1 cellular context compared by ENCODE assay signal in the genomic region with DNA sequence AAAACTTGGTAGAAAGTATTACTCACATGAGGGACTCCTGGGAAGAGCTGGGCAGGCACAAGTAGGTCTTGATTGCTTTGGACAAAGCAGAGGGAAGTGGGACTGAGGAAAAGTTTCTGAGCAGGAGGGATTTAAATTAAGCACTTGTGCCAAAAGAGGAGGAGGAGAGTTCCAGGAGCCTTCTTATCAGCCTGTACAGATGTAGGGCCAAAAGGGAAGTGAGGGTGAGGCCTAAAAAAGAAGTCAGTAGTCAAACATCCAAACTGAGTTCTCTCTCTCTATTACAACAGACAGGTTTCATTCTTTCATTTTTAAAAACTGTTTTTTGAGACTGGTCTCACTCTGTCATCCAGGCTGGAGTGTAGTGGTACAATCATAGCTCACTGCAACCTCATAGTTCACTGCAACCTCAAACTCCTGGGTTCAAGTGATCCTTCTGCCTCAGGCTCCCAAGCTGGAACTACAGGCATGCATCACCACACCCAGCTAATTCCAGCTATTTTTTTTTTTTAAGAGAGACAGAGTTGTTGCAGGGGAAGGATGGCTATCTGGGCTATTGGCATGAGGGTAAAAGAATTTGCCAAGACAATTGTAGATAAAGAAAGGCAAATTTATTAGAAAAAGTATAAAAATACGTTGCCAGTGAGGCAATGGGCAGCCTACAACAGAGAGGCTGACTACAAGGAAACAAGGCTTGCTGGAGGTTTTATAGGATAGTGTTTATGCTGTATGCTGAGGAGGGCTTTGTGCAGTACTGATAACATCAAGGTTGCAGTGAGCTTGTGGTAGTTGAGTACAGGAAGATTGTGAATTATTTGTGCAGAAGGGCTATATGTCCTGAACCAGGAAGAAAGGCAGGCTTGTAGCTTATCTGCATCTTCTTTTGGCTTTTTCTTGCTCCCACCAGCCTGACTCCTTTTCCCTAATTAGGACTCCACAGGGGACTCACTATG.
TF ChIP-seq lines count a peak whose summit lies in the region.

No MANE protein-coding gene starts in this region.

TF ChIP-seq in K562, 482 proteins besides CTCF, POLR2A, EP300 and RAD21 (continued from another document and continues in another):
- TF ChIP-seq, protein P1, sequence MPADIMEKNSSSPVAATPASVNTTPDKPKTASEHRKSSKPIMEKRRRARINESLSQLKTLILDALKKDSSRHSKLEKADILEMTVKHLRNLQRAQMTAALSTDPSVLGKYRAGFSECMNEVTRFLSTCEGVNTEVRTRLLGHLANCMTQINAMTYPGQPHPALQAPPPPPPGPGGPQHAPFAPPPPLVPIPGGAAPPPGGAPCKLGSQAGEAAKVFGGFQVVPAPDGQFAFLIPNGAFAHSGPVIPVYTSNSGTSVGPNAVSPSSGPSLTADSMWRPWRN (IDR thresholded peaks at IDR 0.05; ENCODE audit: low read depth): peak; percentile 69
- TF ChIP-seq SMAD2 (IDR thresholded peaks at IDR 0.05; ENCODE audit: low read depth, low read length) (no peak), ZNF384 (IDR thresholded peaks at IDR 0.05; ENCODE audit: low read depth, low read length) (no peak), SRF (CRISPR knock-in tag; IDR thresholded peaks at IDR 0.05) (peak in 1 of 2 experiments; percentile 10; a peak in 1 of 4 replicates), ZNF133 (CRISPR knock-in tag; IDR thresholded peaks at IDR 0.05) (no peak), MEF2A (IDR thresholded peaks at IDR 0.05; ENCODE audit: control insufficient read depth, low read depth, low read length) (peak; percentile 77), SETDB1 (IDR thresholded peaks at IDR 0.05; ENCODE audit: low read length) (no peak), CEBPG (CRISPR knock-in tag; IDR thresholded peaks at IDR 0.05) (no peak), CEBPG (tag; conservative IDR thresholded peaks at IDR 0.05 in 1 of 2, IDR thresholded peaks at IDR 0.05 in 1 of 2) (no peak), MAFG (tag; conservative IDR thresholded peaks at IDR 0.05) (no peak), HCFC1 (IDR thresholded peaks at IDR 0.05; ENCODE audit: low read depth, low read length) (peak; percentile 37; the same call in 1 of the 2 replicates), TRIM24 (IDR thresholded peaks at IDR 0.05) (peak in 1 of 2 experiments; percentile 80; a peak in 1 of 4 replicates), TCF3 (CRISPR knock-in tag; IDR thresholded peaks at IDR 0.05) (peak; percentile 92), PPARD (CRISPR knock-in tag; IDR thresholded peaks at IDR 0.05) (no peak), LCOR (CRISPR knock-in tag; IDR thresholded peaks at IDR 0.05) (peak; percentile 43; the same call in 1 of the 2 replicates), RBFOX2 (IDR thresholded peaks at IDR 0.05; ENCODE audit: low read depth, low read length) (peak; percentile 38; the same call in 1 of the 2 replicates), HMG20B (CRISPR knock-in tag; IDR thresholded peaks at IDR 0.05) (no peak), SRSF3 (IDR thresholded peaks at IDR 0.05; ENCODE audit: insufficient read depth, low read length) (no peak), RBBP5 (IDR thresholded peaks at IDR 0.05; ENCODE audit: borderline replicate concordance, insufficient read depth, low read length, poor library complexity, severe bottlenecking) (peak; percentile 82), SIRT6 (IDR thresholded peaks at IDR 0.05; ENCODE audit: low read depth, low read length) (no peak), NR2C2 (CRISPR knock-in tag; IDR thresholded peaks at IDR 0.05) (no peak), NR2C2 (tag; IDR thresholded peaks at IDR 0.05) (peak; percentile 29; the same call in 1 of the 2 replicates), TARDBP (IDR thresholded peaks at IDR 0.05) (no peak), ILF3 (IDR thresholded peaks at IDR 0.05; ENCODE audit: borderline replicate concordance) (no peak), NFATC3 (IDR thresholded peaks at IDR 0.05) (0 out of 2 replicates have a peak, but pooled peaks have one; percentile 8), ZNF347 (CRISPR knock-in tag; IDR thresholded peaks at IDR 0.05; ENCODE audit: low read depth) (no peak), ZNF408 (CRISPR knock-in tag; IDR thresholded peaks at IDR 0.05; ENCODE audit: low read depth) (no peak), TOE1 (IDR thresholded peaks at IDR 0.05; ENCODE audit: borderline replicate concordance) (no peak), TOE1 (CRISPR knock-in tag; IDR thresholded peaks at IDR 0.05; ENCODE audit: borderline replicate concordance, low read depth) (no peak), TBL1XR1 (IDR thresholded peaks at IDR 0.05; ENCODE audit: low read length in 2 of 2) (peak in 1 of 2 experiments; percentile 85; a peak in 1 of 4 replicates), MEF2D (tag; conservative IDR thresholded peaks at IDR 0.05; ENCODE audit: low read depth) (0 out of 2 replicates have a peak, but pooled peaks have one; percentile 10), PHF8 (IDR thresholded peaks at IDR 0.05; ENCODE audit: borderline replicate concordance, low read length) (no peak), SRSF9 (IDR thresholded peaks at IDR 0.05; ENCODE audit: borderline replicate concordance, low read depth, low read length) (no peak), RBM17 (IDR thresholded peaks at IDR 0.05; ENCODE audit: borderline replicate concordance, low read depth, low read length) (no peak), SAFB2 (IDR thresholded peaks at IDR 0.05; ENCODE audit: borderline replicate concordance, low read depth, low read length, severe bottlenecking) (no peak), RBM15 (IDR thresholded peaks at IDR 0.05; ENCODE audit: insufficient read depth, low read length) (no peak), DIDO1 (tag; IDR thresholded peaks at IDR 0.05; ENCODE audit: low read depth) (no peak), ZNF589 (CRISPR knock-in tag; IDR thresholded peaks at IDR 0.05; ENCODE audit: low read depth) (peak; percentile 51; the same call in 1 of the 2 replicates)
- TF ChIP-seq, protein P2, sequence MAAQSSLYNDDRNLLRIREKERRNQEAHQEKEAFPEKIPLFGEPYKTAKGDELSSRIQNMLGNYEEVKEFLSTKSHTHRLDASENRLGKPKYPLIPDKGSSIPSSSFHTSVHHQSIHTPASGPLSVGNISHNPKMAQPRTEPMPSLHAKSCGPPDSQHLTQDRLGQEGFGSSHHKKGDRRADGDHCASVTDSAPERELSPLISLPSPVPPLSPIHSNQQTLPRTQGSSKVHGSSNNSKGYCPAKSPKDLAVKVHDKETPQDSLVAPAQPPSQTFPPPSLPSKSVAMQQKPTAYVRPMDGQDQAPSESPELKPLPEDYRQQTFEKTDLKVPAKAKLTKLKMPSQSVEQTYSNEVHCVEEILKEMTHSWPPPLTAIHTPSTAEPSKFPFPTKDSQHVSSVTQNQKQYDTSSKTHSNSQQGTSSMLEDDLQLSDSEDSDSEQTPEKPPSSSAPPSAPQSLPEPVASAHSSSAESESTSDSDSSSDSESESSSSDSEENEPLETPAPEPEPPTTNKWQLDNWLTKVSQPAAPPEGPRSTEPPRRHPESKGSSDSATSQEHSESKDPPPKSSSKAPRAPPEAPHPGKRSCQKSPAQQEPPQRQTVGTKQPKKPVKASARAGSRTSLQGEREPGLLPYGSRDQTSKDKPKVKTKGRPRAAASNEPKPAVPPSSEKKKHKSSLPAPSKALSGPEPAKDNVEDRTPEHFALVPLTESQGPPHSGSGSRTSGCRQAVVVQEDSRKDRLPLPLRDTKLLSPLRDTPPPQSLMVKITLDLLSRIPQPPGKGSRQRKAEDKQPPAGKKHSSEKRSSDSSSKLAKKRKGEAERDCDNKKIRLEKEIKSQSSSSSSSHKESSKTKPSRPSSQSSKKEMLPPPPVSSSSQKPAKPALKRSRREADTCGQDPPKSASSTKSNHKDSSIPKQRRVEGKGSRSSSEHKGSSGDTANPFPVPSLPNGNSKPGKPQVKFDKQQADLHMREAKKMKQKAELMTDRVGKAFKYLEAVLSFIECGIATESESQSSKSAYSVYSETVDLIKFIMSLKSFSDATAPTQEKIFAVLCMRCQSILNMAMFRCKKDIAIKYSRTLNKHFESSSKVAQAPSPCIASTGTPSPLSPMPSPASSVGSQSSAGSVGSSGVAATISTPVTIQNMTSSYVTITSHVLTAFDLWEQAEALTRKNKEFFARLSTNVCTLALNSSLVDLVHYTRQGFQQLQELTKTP (IDR thresholded peaks at IDR 0.05; ENCODE audit: low read depth in 1 of 2, partially characterized antibody in 2 of 2): peak; percentile 16 to 29
- TF ChIP-seq, protein P3, sequence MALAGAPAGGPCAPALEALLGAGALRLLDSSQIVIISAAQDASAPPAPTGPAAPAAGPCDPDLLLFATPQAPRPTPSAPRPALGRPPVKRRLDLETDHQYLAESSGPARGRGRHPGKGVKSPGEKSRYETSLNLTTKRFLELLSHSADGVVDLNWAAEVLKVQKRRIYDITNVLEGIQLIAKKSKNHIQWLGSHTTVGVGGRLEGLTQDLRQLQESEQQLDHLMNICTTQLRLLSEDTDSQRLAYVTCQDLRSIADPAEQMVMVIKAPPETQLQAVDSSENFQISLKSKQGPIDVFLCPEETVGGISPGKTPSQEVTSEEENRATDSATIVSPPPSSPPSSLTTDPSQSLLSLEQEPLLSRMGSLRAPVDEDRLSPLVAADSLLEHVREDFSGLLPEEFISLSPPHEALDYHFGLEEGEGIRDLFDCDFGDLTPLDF (CRISPR knock-in tag; IDR thresholded peaks at IDR 0.05): 0 out of 2 replicates have a peak, but pooled peaks have one; percentile 25
- TF ChIP-seq, protein P4, sequence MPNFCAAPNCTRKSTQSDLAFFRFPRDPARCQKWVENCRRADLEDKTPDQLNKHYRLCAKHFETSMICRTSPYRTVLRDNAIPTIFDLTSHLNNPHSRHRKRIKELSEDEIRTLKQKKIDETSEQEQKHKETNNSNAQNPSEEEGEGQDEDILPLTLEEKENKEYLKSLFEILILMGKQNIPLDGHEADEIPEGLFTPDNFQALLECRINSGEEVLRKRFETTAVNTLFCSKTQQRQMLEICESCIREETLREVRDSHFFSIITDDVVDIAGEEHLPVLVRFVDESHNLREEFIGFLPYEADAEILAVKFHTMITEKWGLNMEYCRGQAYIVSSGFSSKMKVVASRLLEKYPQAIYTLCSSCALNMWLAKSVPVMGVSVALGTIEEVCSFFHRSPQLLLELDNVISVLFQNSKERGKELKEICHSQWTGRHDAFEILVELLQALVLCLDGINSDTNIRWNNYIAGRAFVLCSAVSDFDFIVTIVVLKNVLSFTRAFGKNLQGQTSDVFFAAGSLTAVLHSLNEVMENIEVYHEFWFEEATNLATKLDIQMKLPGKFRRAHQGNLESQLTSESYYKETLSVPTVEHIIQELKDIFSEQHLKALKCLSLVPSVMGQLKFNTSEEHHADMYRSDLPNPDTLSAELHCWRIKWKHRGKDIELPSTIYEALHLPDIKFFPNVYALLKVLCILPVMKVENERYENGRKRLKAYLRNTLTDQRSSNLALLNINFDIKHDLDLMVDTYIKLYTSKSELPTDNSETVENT (CRISPR knock-in tag; IDR thresholded peaks at IDR 0.05): no peak
- TF ChIP-seq, protein P5, sequence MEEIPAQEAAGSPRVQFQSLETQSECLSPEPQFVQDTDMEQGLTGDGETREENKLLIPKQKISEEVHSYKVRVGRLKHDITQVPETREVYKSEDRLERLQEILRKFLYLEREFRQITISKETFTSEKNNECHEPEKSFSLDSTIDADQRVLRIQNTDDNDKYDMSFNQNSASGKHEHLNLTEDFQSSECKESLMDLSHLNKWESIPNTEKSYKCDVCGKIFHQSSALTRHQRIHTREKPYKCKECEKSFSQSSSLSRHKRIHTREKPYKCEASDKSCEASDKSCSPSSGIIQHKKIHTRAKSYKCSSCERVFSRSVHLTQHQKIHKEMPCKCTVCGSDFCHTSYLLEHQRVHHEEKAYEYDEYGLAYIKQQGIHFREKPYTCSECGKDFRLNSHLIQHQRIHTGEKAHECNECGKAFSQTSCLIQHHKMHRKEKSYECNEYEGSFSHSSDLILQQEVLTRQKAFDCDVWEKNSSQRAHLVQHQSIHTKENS (CRISPR knock-in tag; IDR thresholded peaks at IDR 0.05): no peak
- TF ChIP-seq, protein P6, sequence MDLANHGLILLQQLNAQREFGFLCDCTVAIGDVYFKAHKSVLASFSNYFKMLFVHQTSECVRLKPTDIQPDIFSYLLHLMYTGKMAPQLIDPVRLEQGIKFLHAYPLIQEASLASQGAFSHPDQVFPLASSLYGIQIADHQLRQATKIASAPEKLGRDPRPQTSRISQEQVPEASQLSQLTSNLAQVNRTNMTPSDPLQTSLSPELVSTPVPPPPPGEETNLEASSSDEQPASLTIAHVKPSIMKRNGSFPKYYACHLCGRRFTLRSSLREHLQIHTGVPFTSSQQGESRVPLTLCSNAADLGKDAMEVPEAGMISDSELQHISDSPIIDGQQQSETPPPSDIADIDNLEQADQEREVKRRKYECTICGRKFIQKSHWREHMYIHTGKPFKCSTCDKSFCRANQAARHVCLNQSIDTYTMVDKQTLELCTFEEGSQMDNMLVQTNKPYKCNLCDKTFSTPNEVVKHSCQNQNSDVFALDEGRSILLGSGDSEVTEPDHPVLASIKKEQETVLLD (IDR thresholded peaks at IDR 0.05): no peak
- TF ChIP-seq, protein P7, sequence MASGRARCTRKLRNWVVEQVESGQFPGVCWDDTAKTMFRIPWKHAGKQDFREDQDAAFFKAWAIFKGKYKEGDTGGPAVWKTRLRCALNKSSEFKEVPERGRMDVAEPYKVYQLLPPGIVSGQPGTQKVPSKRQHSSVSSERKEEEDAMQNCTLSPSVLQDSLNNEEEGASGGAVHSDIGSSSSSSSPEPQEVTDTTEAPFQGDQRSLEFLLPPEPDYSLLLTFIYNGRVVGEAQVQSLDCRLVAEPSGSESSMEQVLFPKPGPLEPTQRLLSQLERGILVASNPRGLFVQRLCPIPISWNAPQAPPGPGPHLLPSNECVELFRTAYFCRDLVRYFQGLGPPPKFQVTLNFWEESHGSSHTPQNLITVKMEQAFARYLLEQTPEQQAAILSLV (tag; IDR thresholded peaks at IDR 0.05): peak; percentile 19; the same call in 1 of the 2 replicates
- TF ChIP-seq, protein P8, sequence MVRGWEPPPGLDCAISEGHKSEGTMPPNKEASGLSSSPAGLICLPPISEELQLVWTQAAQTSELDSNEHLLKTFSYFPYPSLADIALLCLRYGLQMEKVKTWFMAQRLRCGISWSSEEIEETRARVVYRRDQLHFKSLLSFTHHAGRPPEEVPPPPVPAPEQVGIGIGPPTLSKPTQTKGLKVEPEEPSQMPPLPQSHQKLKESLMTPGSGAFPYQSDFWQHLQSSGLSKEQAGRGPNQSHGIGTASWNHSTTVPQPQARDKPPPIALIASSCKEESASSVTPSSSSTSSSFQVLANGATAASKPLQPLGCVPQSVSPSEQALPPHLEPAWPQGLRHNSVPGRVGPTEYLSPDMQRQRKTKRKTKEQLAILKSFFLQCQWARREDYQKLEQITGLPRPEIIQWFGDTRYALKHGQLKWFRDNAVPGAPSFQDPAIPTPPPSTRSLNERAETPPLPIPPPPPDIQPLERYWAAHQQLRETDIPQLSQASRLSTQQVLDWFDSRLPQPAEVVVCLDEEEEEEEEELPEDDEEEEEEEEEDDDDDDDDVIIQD (CRISPR knock-in tag; IDR thresholded peaks at IDR 0.05): no peak
- TF ChIP-seq, protein P9, sequence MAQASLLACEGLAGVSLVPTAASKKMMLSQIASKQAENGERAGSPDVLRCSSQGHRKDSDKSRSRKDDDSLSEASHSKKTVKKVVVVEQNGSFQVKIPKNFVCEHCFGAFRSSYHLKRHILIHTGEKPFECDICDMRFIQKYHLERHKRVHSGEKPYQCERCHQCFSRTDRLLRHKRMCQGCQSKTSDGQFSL (CRISPR knock-in tag; IDR thresholded peaks at IDR 0.05): no peak
- TF ChIP-seq, protein P9 (tag; IDR thresholded peaks at IDR 0.05): no peak
- TF ChIP-seq, protein P10, sequence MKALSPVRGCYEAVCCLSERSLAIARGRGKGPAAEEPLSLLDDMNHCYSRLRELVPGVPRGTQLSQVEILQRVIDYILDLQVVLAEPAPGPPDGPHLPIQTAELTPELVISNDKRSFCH (CRISPR knock-in tag; IDR thresholded peaks at IDR 0.05): no peak
- TF ChIP-seq, protein P10 (tag; IDR thresholded peaks at IDR 0.05): peak; percentile 46; the same call in 1 of the 2 replicates
